ENCODE assay signal across 28 cellular contexts in genomic region chr7:9945131-9945530, GRCh38.
A peak's percentile ranks its signal among the peaks of the same experiment; 100 is the strongest.
DNase-seq lines count a peak whose midpoint lies in the region; ATAC-seq lines count a peak whose summit lies in the region.
"Had no signal": no experiment of that assay in that cellular context is flagged by ENCODE, and none has a peak within 500 bp of the region (broad histone marks: within the 10 kb centered on the region; RNA-seq: fewer than 3 reads in every experiment).

No MANE protein-coding gene starts in this region.

- H2BK15ac ChIP-seq in neuronal stem cell (ENCODE audit: low read length): no peak overlapping the region

- H3K9me3 ChIP-seq in neuronal stem cell (replicated peaks in 1 of 2; ENCODE audit: control insufficient read depth in 2 of 2, insufficient read depth in 1 of 2, low read depth in 1 of 2, low read length in 2 of 2): no peaks in the 10 kb centered on the region
- H3K9me3 ChIP-seq: SJCRH30, suprapubic skin had no signal

- H3K36me3 ChIP-seq in neuronal stem cell (replicated peaks in 1 of 2; ENCODE audit: control insufficient read depth in 2 of 2, insufficient read depth in 2 of 2, low read length in 2 of 2): no peaks in the 10 kb centered on the region
- H3K36me3 ChIP-seq: brain microvascular endothelial cell, SJCRH30, suprapubic skin had no signal

- peak; percentile 17 for DNase-seq in NCI-H510A treated with DMSO at 0.1 percent for 48 hours (lab: John Stamatoyannopoulos, UW)
- DNase-seq in NCI-H510A (lab: John Stamatoyannopoulos, UW): no peak
- peak; percentile 87 for DNase-seq in NCI-H345 (lab: John Stamatoyannopoulos, UW)
- peak; percentile 95 for DNase-seq in SHP77 treated with DMSO at 0.1 percent for 48 hours (lab: John Stamatoyannopoulos, UW)
- DNase-seq in neuronal stem cell (ENCODE audit: low spot score): no peak
- no peak for DNase-seq in stimulated activated CD8-positive, alpha-beta memory T cell treated with anti-CD3 and anti-CD28 coated beads, Interleukin-4, amount 100 ng/mL, for 48 hours
- DNase-seq in A172 (ENCODE audit: low spot score): no peak
- DNase-seq: activated CD4-positive, alpha-beta T cell treated with anti-CD3 and anti-CD28 coated beads for 1 hour; activated CD8-positive, alpha-beta T cell treated with anti-CD3 and anti-CD28 coated beads, Interleukin-2, amount 10 ng/mL, durations not matched to agents 7 days and 5 days; activated effector memory CD4-positive, alpha-beta T cell treated with anti-CD3 and anti-CD28 coated beads, Interleukin-2, amount 50 U/mL, for 16 hours; activated naive CD8-positive, alpha-beta T cell treated with anti-CD3 and anti-CD28 coated beads, Interleukin-2, amount 50 U/mL, for 24 hours; activated T-cell treated with anti-CD3 and anti-CD28 coated beads for 4 hours; brain microvascular endothelial cell; DND-41; effector CD8-positive, alpha-beta T cell; erythroblast; foreskin fibroblast; KG1; left ventricle myocardium superior; naive B cell; PC-9; retina; stimulated activated CD4-positive, alpha-beta T cell treated with anti-CD3 and anti-CD28 coated beads, Interleukin-2, amount 100 ng/mL, for 24 hours had no signal

- no peak overlapping the region for H2AK5ac ChIP-seq in neuronal stem cell (ENCODE audit: low read depth, low read length)

- H2AFZ ChIP-seq in neuronal stem cell (ENCODE audit: low read length): peak overlapping the region; percentile 32
- H2AFZ ChIP-seq: PC-9 had no signal

- ATAC-seq in HG03432 (IDR thresholded peaks at IDR 0.05; ENCODE audit: unreplicated experiment): no peak
- ATAC-seq: activated CD8-positive, alpha-beta T cell treated with anti-CD3 and anti-CD28 coated beads, Interleukin-2, amount 10 ng/mL, durations not matched to agents 7 days and 5 days; activated naive CD8-positive, alpha-beta T cell treated with anti-CD3 and anti-CD28 coated beads, Interleukin-2, amount 50 U/mL, for 24 hours; left ventricle myocardium superior; stimulated activated effector memory CD8-positive, alpha-beta T cell treated with anti-CD3 and anti-CD28 coated beads, Interleukin-12 subunit alpha, Interleukin-12 subunit beta, amount 100 ng/mL, for 72 hours had no signal

- H2BK5ac ChIP-seq in neuronal stem cell (ENCODE audit: low read length): no peak overlapping the region

- H2BK12ac ChIP-seq in neuronal stem cell (ENCODE audit: low read length): no peak overlapping the region

- no peak overlapping the region for H3K9ac ChIP-seq in neuronal stem cell (ENCODE audit: low read depth, low read length, poor library complexity)

- H3K4me3 ChIP-seq in neuronal stem cell (ENCODE audit: low read length in 2 of 2): no peak overlapping the region
- H3K4me3 ChIP-seq: PC-9, SJCRH30, smooth muscle cell, suprapubic skin had no signal

- H3K18ac ChIP-seq in neuronal stem cell (ENCODE audit: low read length): no peak overlapping the region

- H3K27ac ChIP-seq in neuronal stem cell (replicated peaks; ENCODE audit: low read length): no peak overlapping the region
- H3K27ac ChIP-seq: brain microvascular endothelial cell, PC-9, SJCRH30, suprapubic skin had no signal

- H3K4ac ChIP-seq in neuronal stem cell (ENCODE audit: low read length): no peak overlapping the region

- H3K4me2 ChIP-seq in neuronal stem cell (ENCODE audit: insufficient read depth, low read length, poor library complexity, severe bottlenecking): no peak overlapping the region
- H3K4me2 ChIP-seq: PC-9, smooth muscle cell had no signal

- H3K4me1 ChIP-seq in neuronal stem cell (ENCODE audit: control insufficient read depth in 2 of 2, insufficient read depth in 1 of 2, low read depth in 1 of 2, low read length in 2 of 2): peaks cover 0 to 9% of the 10 kb centered on the region in 2 donors
- H3K4me1 ChIP-seq: suprapubic skin had no signal

- no peak overlapping the region for H3K23ac ChIP-seq in neuronal stem cell (ENCODE audit: low read depth, low read length, poor library complexity)

- H3K79me1 ChIP-seq in neuronal stem cell (ENCODE audit: low read depth, low read length): no peaks in the 10 kb centered on the region

- H2BK120ac ChIP-seq in neuronal stem cell (ENCODE audit: low read depth, low read length): no peak overlapping the region

- no peaks in the 10 kb centered on the region for H3K27me3 ChIP-seq in neuronal stem cell (ENCODE audit: control insufficient read depth in 3 of 3, insufficient read depth in 3 of 3, low read depth in 1 of 3, low read length in 3 of 3)
- H3K27me3 ChIP-seq: brain microvascular endothelial cell, SJCRH30, suprapubic skin had no signal

- H3K14ac ChIP-seq in neuronal stem cell (ENCODE audit: low read length): no peak overlapping the region

- H4K91ac ChIP-seq in neuronal stem cell (ENCODE audit: low read depth, low read length, poor library complexity): no peak overlapping the region

- H4K8ac ChIP-seq in neuronal stem cell (ENCODE audit: low read depth, low read length): no peak overlapping the region

Comparison
In these comparisons a context has a peak if more than half of its experiments do, and no peak if none do; other contexts are left out.
1. DNase-seq: peak in NCI-H510A treated with DMSO at 0.1 percent for 48 hours (single experiment), NCI-H345 (single experiment) and SHP77 treated with DMSO at 0.1 percent for 48 hours (single experiment); none in NCI-H510A (single experiment), neuronal stem cell (single experiment), stimulated activated CD8-positive, alpha-beta memory T cell treated with anti-CD3 and anti-CD28 coated beads, Interleukin-4, amount 100 ng/mL, for 48 hours (single experiment) and A172 (single experiment).